32 cellular contexts compared by ENCODE assay signal in the genomic region with DNA sequence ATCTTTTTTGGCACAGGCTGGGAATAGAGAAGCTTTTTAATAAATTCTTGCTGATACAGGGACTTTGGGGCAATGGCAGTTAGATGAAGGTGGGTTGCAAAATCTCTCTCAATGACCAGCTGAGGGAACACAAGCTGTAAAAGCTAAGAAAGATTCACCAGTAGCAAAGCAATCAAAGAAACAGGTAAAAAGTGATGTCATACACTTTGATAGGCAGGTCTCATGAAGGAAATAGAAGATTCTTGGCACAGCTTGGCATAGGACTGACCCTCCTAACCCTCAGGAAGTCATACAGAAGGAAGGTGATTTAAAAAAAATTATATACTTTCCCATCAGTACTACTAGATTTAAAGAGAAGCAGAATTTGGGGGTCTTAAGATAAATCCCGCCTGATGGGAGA.
"Had no signal": no experiment of that assay in that cellular context is flagged by ENCODE, and none has a peak within 500 bp of the region (broad histone marks: within the 10 kb centered on the region; RNA-seq: fewer than 3 reads in every experiment).

No MANE protein-coding gene starts in this region.

- H3K27ac ChIP-seq: adrenal gland, SK-N-MC had no signal

- H3K9me3 Mint-ChIP-seq: activated CD4-positive, alpha-beta T cell treated with anti-CD3 and anti-CD28 coated beads, Interleukin-2, amount 10 ng/mL, durations not matched to agents 7 days and 5 days; activated naive CD4-positive, alpha-beta T cell treated with anti-CD3 and anti-CD28 coated beads, Interleukin-2, amount 50 U/mL, for 72 hours; activated T-helper 1 cell treated with anti-CD3 and anti-CD28 coated beads, Interleukin-12 subunit alpha, Interleukin-12 subunit beta, Interleukin-2, Interleukin-4 antibody, amounts not matched to agents 30 ng/mL and 10 ng/mL and 1 ng/mL, durations not matched to agents 14 hours and 24 hours and 36 hours; T-helper 2 cell treated with Interferon-gamma antibody and Interleukin-4, amounts not matched to agents 5 μg/mL and 100 μg/mL, for 36 hours had no signal

- ATAC-seq: activated CD4-positive, alpha-beta T cell treated with anti-CD3 and anti-CD28 coated beads for 36 hours; activated CD4-positive, CD25-positive, alpha-beta regulatory T cell treated with anti-CD3 and anti-CD28 coated beads, Interleukin-2, amount 50 U/mL, for 24 hours; activated CD8-positive, alpha-beta T cell treated with anti-CD3 and anti-CD28 coated beads, Interleukin-2, amount 10 ng/mL, durations not matched to agents 7 days and 5 days; activated naive CD4-positive, alpha-beta T cell treated with anti-CD3 and anti-CD28 coated beads, Interleukin-2, amount 50 U/mL, for 72 hours; activated T-cell treated with anti-CD3 and anti-CD28 coated beads, Interleukin-2, amount 50 U/mL, for 4 hours; body of pancreas; WTC11 had no signal

- H3K27me3 ChIP-seq: adrenal gland, body of pancreas, MG63 had no signal

- H3K27ac Mint-ChIP-seq: activated CD4-positive, alpha-beta T cell treated with anti-CD3 and anti-CD28 coated beads for 36 hours; activated CD4-positive, alpha-beta T cell treated with anti-CD3 and anti-CD28 coated beads, Interleukin-2, amount 10 ng/mL, durations not matched to agents 7 days and 5 days; activated CD8-positive, alpha-beta T cell treated with anti-CD3 and anti-CD28 coated beads, Interleukin-2, amount 10 ng/mL, durations not matched to agents 7 days and 5 days; activated naive CD4-positive, alpha-beta T cell treated with anti-CD3 and anti-CD28 coated beads for 36 hours; activated naive CD4-positive, alpha-beta T cell treated with anti-CD3 and anti-CD28 coated beads, Interleukin-2, amount 50 U/mL, for 72 hours; activated T-helper 1 cell treated with anti-CD3 and anti-CD28 coated beads, Interleukin-12 subunit alpha, Interleukin-12 subunit beta, Interleukin-2, Interleukin-4 antibody, amounts not matched to agents 30 ng/mL and 10 ng/mL and 1 ng/mL, durations not matched to agents 14 hours and 24 hours and 36 hours; T-helper 1 cell treated with Interleukin-12 subunit alpha and Interleukin-12 subunit beta and Interleukin-4 antibody, amounts not matched to agents 30 μg/mL and 1 μg/mL, for 36 hours; T-helper 2 cell treated with Interferon-gamma antibody and Interleukin-4, amounts not matched to agents 5 μg/mL and 100 μg/mL, for 36 hours; WTC11 had no signal

- H3K36me3 Mint-ChIP-seq: activated naive CD4-positive, alpha-beta T cell treated with anti-CD3 and anti-CD28 coated beads, Interleukin-2, amount 50 U/mL, for 72 hours; WTC11 had no signal

- H3K36me3 ChIP-seq: adrenal gland, MG63 had no signal

- H3K4me3 Mint-ChIP-seq: activated CD4-positive, alpha-beta T cell treated with anti-CD3 and anti-CD28 coated beads for 36 hours; activated CD4-positive, alpha-beta T cell treated with anti-CD3 and anti-CD28 coated beads, Interleukin-2, amount 10 ng/mL, durations not matched to agents 7 days and 5 days; activated CD8-positive, alpha-beta T cell treated with anti-CD3 and anti-CD28 coated beads, Interleukin-2, amount 10 ng/mL, durations not matched to agents 7 days and 5 days; activated naive CD4-positive, alpha-beta T cell treated with anti-CD3 and anti-CD28 coated beads for 36 hours; activated T-cell treated with anti-CD3 and anti-CD28 coated beads, Interleukin-2, amount 50 U/mL, for 4 hours; activated T-helper 1 cell treated with anti-CD3 and anti-CD28 coated beads, Interleukin-12 subunit alpha, Interleukin-12 subunit beta, Interleukin-2, Interleukin-4 antibody, amounts not matched to agents 30 ng/mL and 10 ng/mL and 1 ng/mL, durations not matched to agents 14 hours and 24 hours and 36 hours; T-helper 1 cell treated with Interleukin-12 subunit alpha and Interleukin-12 subunit beta and Interleukin-4 antibody, amounts not matched to agents 30 μg/mL and 1 μg/mL, for 36 hours; T-helper 2 cell treated with Interferon-gamma antibody and Interleukin-4, amounts not matched to agents 5 μg/mL and 100 μg/mL, for 36 hours; WTC11 had no signal

- DNase-seq: activated CD4-positive, alpha-beta T cell treated with anti-CD3 and anti-CD28 coated beads for 36 hours; activated CD4-positive, alpha-beta T cell treated with anti-CD3 and anti-CD28 coated beads, Interleukin-2, amount 10 ng/mL, durations not matched to agents 7 days and 5 days; activated CD4-positive, alpha-beta T cell treated with anti-CD3 and anti-CD28 coated beads, Interleukin-2, amount 50 U/mL, for 48 hours; activated CD8-positive, alpha-beta T cell treated with anti-CD3 and anti-CD28 coated beads, Interleukin-2, amount 10 ng/mL, durations not matched to agents 7 days and 5 days; activated gamma-delta T cell treated with Interleukin-2 at 50 U/mL for 16 hours; activated naive CD4-positive, alpha-beta T cell treated with anti-CD3 and anti-CD28 coated beads for 36 hours; activated T-cell treated with anti-CD3 and anti-CD28 coated beads for 4 hours; activated T-cell treated with anti-CD3 and anti-CD28 coated beads, Interleukin-2, amount 50 U/mL, for 4 hours; adrenal gland; body of pancreas; caudate nucleus; cerebellar nuclear complex; Karpas-422; MG63; NCI-H1048; NCI-H1105 treated with DMSO at 0.1 percent for 48 hours; NCI-H1436; NCI-H1694; NCI-H2029; NCI-H345; NCI-H510A; NCI-H526; NCI-H748 treated with DMSO at 0.1 percent for 48 hours; NK-92 treated with Interleukin-12 subunit alpha and Interleukin-12 subunit beta, amount 100 ng/mL, for 24 hours; Right ventricle myocardium superior had no signal

- H3K4me3 ChIP-seq: adrenal gland, body of pancreas, MG63, SK-N-MC had no signal

- H3K9me3 ChIP-seq: adrenal gland, body of pancreas had no signal
